ENCODE assay signal across 38 cellular contexts in the genomic region with DNA sequence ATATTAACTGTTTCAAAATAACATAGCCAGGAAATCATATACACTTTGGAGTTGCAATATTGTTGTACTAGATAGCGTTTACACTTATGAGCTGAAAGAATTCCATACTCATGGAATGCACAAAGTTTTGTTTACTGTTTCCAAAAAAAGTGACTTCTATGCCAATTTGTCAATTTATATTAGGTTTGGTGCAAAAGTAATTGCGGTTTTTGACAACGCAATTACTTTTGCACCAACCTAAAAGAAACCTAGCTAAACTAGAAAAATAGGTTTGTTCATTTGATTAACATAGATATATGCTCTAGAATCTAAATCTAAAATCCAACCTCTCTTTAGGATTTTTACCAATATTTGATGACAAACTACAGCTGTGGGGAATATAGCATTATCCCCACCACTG. TPM values are rescaled to one million over a fixed set of nuclear protein-coding genes. Genes with fewer than 3 reads are reported as not detected.
"Had no signal": no experiment of that assay in that cellular context is flagged by ENCODE, and none has a peak within 500 bp of the region (broad histone marks: within the 10 kb centered on the region; RNA-seq: fewer than 3 reads in every experiment).

No MANE protein-coding gene starts in this region.

- H3K27me3 ChIP-seq: adrenal gland, body of pancreas, brain microvascular endothelial cell, breast epithelium had no signal

- H3K9me3 ChIP-seq: adrenal gland, body of pancreas, breast epithelium had no signal

- H3K4me1 ChIP-seq: adrenal gland, body of pancreas, breast epithelium had no signal

- H3K4me3 Mint-ChIP-seq: activated CD4-positive, alpha-beta memory T cell treated with anti-CD3 and anti-CD28 coated beads, Interleukin-2, amount 10 ng/mL, durations not matched to agents 7 days and 5 days; activated CD4-positive, alpha-beta T cell treated with anti-CD3 and anti-CD28 coated beads for 36 hours; activated CD4-positive, alpha-beta T cell treated with anti-CD3 and anti-CD28 coated beads, Interleukin-2, amount 10 ng/mL, durations not matched to agents 7 days and 5 days; activated CD8-positive, alpha-beta memory T cell treated with anti-CD3 and anti-CD28 coated beads, Interleukin-2, amount 10 ng/mL, durations not matched to agents 7 days and 5 days; activated CD8-positive, alpha-beta T cell treated with anti-CD3 and anti-CD28 coated beads, Interleukin-2, amount 10 ng/mL, durations not matched to agents 7 days and 5 days; activated naive CD4-positive, alpha-beta T cell treated with anti-CD3 and anti-CD28 coated beads for 36 hours; activated naive CD8-positive, alpha-beta T cell treated with anti-CD3 and anti-CD28 coated beads for 36 hours; activated T-cell treated with anti-CD3 and anti-CD28 coated beads, Interleukin-2, amount 50 U/mL, for 24 hours; T-helper 1 cell treated with Interleukin-12 subunit alpha and Interleukin-12 subunit beta and Interleukin-4 antibody, amounts not matched to agents 30 μg/mL and 1 μg/mL, for 36 hours; T-helper 2 cell treated with Interferon-gamma antibody and Interleukin-4, amounts not matched to agents 5 μg/mL and 100 μg/mL, for 36 hours; WTC11 had no signal

- DNase-seq: activated CD4-positive, alpha-beta memory T cell treated with anti-CD3 and anti-CD28 coated beads, Interleukin-2, amount 10 ng/mL, durations not matched to agents 7 days and 5 days; activated CD4-positive, alpha-beta T cell treated with anti-CD3 and anti-CD28 coated beads for 1 hour; activated CD4-positive, alpha-beta T cell treated with anti-CD3 and anti-CD28 coated beads for 36 hours; activated CD4-positive, alpha-beta T cell treated with anti-CD3 and anti-CD28 coated beads for 48 hours; activated CD4-positive, alpha-beta T cell treated with anti-CD3 and anti-CD28 coated beads, Interleukin-2, amount 10 ng/mL, durations not matched to agents 7 days and 5 days; activated CD4-positive, alpha-beta T cell treated with anti-CD3 and anti-CD28 coated beads, Interleukin-2, amount 50 U/mL, for 48 hours; activated CD4-positive, CD25-positive, alpha-beta regulatory T cell; activated CD8-positive, alpha-beta memory T cell treated with anti-CD3 and anti-CD28 coated beads for 24 hours; activated CD8-positive, alpha-beta memory T cell treated with anti-CD3 and anti-CD28 coated beads, Interleukin-2, amount 10 ng/mL, durations not matched to agents 7 days and 5 days; activated CD8-positive, alpha-beta memory T cell treated with anti-CD3 and anti-CD28 coated beads, Interleukin-2, amount 50 U/mL, for 48 hours; activated CD8-positive, alpha-beta T cell treated with anti-CD3 and anti-CD28 coated beads, Interleukin-2, amount 10 ng/mL, durations not matched to agents 7 days and 5 days; activated effector memory CD4-positive, alpha-beta T cell treated with Interleukin-2 at 50 U/mL for 16 hours; activated gamma-delta T cell treated with Interleukin-2 at 50 U/mL for 16 hours; activated naive CD4-positive, alpha-beta T cell; activated naive CD4-positive, alpha-beta T cell treated with anti-CD3 and anti-CD28 coated beads for 36 hours; activated naive CD4-positive, alpha-beta T cell treated with anti-CD3 and anti-CD28 coated beads, Interleukin-2, amount 50 U/mL, for 16 hours; activated naive CD8-positive, alpha-beta T cell treated with anti-CD3 and anti-CD28 coated beads for 36 hours; activated T-cell treated with anti-CD3 and anti-CD28 coated beads, Interleukin-2, amount 50 U/mL, for 24 hours; activated T-cell treated with anti-CD3 and anti-CD28 coated beads, Interleukin-2, amount 50 U/mL, for 48 hours; adrenal gland; amniotic stem cell; aorta; body of pancreas; brain microvascular endothelial cell; central memory CD4-positive, alpha-beta T cell; T-helper 1 cell; T-helper 2 cell; T-helper 9 cell; WERI-Rb-1 had no signal

- H3K36me3 Mint-ChIP-seq: activated CD8-positive, alpha-beta memory T cell treated with anti-CD3 and anti-CD28 coated beads, Interleukin-2, amount 10 ng/mL, durations not matched to agents 7 days and 5 days; activated naive CD4-positive, alpha-beta T cell treated with anti-CD3 and anti-CD28 coated beads, Interleukin-2, amount 50 U/mL, for 72 hours; activated naive CD8-positive, alpha-beta T cell treated with anti-CD3 and anti-CD28 coated beads for 36 hours; WTC11 had no signal

- H3K4me3 ChIP-seq: adrenal gland, body of pancreas, breast epithelium had no signal

- H3K36me3 ChIP-seq: adrenal gland, brain microvascular endothelial cell, breast epithelium, WERI-Rb-1 had no signal

- FAIRE-seq: astrocyte had no signal

- H3K9me3 Mint-ChIP-seq: activated CD4-positive, alpha-beta T cell treated with anti-CD3 and anti-CD28 coated beads, Interleukin-2, amount 10 ng/mL, durations not matched to agents 7 days and 5 days; activated naive CD4-positive, alpha-beta T cell treated with anti-CD3 and anti-CD28 coated beads for 36 hours; activated naive CD8-positive, alpha-beta T cell treated with anti-CD3 and anti-CD28 coated beads for 36 hours; T-helper 1 cell treated with Interleukin-12 subunit alpha and Interleukin-12 subunit beta and Interleukin-4 antibody, amounts not matched to agents 30 μg/mL and 1 μg/mL, for 36 hours; WTC11 had no signal

- H3K27ac ChIP-seq: adrenal gland, body of pancreas, brain microvascular endothelial cell, breast epithelium, WERI-Rb-1 had no signal

- ATAC-seq: activated CD4-positive, alpha-beta T cell treated with anti-CD3 and anti-CD28 coated beads for 36 hours; activated CD4-positive, CD25-positive, alpha-beta regulatory T cell treated with anti-CD3 and anti-CD28 coated beads, Interleukin-2, amount 50 U/mL, for 24 hours; activated CD8-positive, alpha-beta memory T cell treated with anti-CD3 and anti-CD28 coated beads, Interleukin-2, amount 10 ng/mL, durations not matched to agents 7 days and 5 days; activated CD8-positive, alpha-beta T cell treated with anti-CD3 and anti-CD28 coated beads, Interleukin-2, amount 10 ng/mL, durations not matched to agents 7 days and 5 days; activated naive CD4-positive, alpha-beta T cell treated with anti-CD3 and anti-CD28 coated beads, Interleukin-2, amount 50 U/mL, for 72 hours; body of pancreas; WTC11 had no signal

- H3K27ac Mint-ChIP-seq: activated CD4-positive, alpha-beta memory T cell treated with anti-CD3 and anti-CD28 coated beads, Interleukin-2, amount 10 ng/mL, durations not matched to agents 7 days and 5 days; activated CD4-positive, alpha-beta T cell treated with anti-CD3 and anti-CD28 coated beads for 36 hours; activated CD4-positive, alpha-beta T cell treated with anti-CD3 and anti-CD28 coated beads, Interleukin-2, amount 10 ng/mL, durations not matched to agents 7 days and 5 days; activated CD8-positive, alpha-beta memory T cell treated with anti-CD3 and anti-CD28 coated beads, Interleukin-2, amount 10 ng/mL, durations not matched to agents 7 days and 5 days; activated CD8-positive, alpha-beta T cell treated with anti-CD3 and anti-CD28 coated beads, Interleukin-2, amount 10 ng/mL, durations not matched to agents 7 days and 5 days; activated naive CD4-positive, alpha-beta T cell treated with anti-CD3 and anti-CD28 coated beads for 36 hours; activated naive CD4-positive, alpha-beta T cell treated with anti-CD3 and anti-CD28 coated beads, Interleukin-2, amount 50 U/mL, for 72 hours; activated naive CD8-positive, alpha-beta T cell treated with anti-CD3 and anti-CD28 coated beads for 36 hours; activated T-cell treated with anti-CD3 and anti-CD28 coated beads, Interleukin-2, amount 50 U/mL, for 24 hours; activated T-helper 2 cell treated with anti-CD3 and anti-CD28 coated beads, Interferon-gamma antibody, Interleukin-2, Interleukin-4, amounts not matched to agents 10 μg/mL and 5 μg/mL and 100 μg/mL, durations not matched to agents 14 hours and 24 hours and 36 hours; T-helper 1 cell treated with Interleukin-12 subunit alpha and Interleukin-12 subunit beta and Interleukin-4 antibody, amounts not matched to agents 30 μg/mL and 1 μg/mL, for 36 hours; T-helper 2 cell treated with Interferon-gamma antibody and Interleukin-4, amounts not matched to agents 5 μg/mL and 100 μg/mL, for 36 hours; WTC11 had no signal

RNA-seq across cellular contexts. Expression of gene RXFP1, which starts 15.2 kb away (rescaled TPM):
- total RNA-seq: activated CD4-positive, alpha-beta memory T cell treated with anti-CD3 and anti-CD28 coated beads, Interleukin-2, amount 10 ng/mL, durations not matched to agents 7 days and 5 days; activated CD4-positive, alpha-beta T cell treated with anti-CD3 and anti-CD28 coated beads for 36 hours; activated CD4-positive, alpha-beta T cell treated with anti-CD3 and anti-CD28 coated beads, Interleukin-2, amount 10 ng/mL, durations not matched to agents 7 days and 5 days; activated CD8-positive, alpha-beta memory T cell treated with anti-CD3 and anti-CD28 coated beads, Interleukin-2, amount 10 ng/mL, durations not matched to agents 7 days and 5 days; activated CD8-positive, alpha-beta T cell treated with anti-CD3 and anti-CD28 coated beads, Interleukin-2, amount 10 ng/mL, durations not matched to agents 7 days and 5 days; activated naive CD4-positive, alpha-beta T cell treated with anti-CD3 and anti-CD28 coated beads for 36 hours; activated naive CD4-positive, alpha-beta T cell treated with anti-CD3 and anti-CD28 coated beads, Interleukin-2, amount 50 U/mL, for 72 hours; activated naive CD8-positive, alpha-beta T cell treated with anti-CD3 and anti-CD28 coated beads for 36 hours; activated T-helper 2 cell treated with anti-CD3 and anti-CD28 coated beads, Interferon-gamma antibody, Interleukin-2, Interleukin-4, amounts not matched to agents 10 μg/mL and 5 μg/mL and 100 μg/mL, durations not matched to agents 14 hours and 24 hours and 36 hours; body of pancreas; cardiac septum had no signal
